ENCODE assay signal across 1 cellular context in the genomic region with DNA sequence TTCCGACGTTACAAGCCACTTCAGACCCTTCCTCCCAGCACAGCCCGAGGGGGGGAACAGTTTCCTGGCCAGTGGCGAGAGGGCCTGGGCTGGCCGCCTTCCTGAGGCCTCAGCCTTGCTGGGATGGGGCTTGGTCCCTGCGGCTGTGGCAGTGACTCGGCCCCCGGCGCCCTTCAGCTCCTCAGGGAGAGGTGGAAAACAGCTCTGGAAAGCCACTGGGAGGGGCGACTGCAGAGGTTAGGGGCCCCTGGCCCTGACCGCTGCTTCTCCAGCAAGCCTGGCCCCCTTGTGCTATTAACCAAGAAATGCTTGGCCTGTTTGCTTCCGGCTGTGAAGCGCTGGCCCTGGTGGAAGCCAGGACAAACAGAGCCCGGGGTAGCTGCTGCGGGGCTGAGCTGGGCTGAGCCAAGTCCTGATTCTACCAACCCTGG.
TF ChIP-seq lines count a peak whose summit lies in the region.

No MANE protein-coding gene starts in this region.

TF ChIP-seq in GM23338, 12 proteins besides CTCF, POLR2A, EP300 and RAD21 (continued from another document):
- TF ChIP-seq, protein P1, sequence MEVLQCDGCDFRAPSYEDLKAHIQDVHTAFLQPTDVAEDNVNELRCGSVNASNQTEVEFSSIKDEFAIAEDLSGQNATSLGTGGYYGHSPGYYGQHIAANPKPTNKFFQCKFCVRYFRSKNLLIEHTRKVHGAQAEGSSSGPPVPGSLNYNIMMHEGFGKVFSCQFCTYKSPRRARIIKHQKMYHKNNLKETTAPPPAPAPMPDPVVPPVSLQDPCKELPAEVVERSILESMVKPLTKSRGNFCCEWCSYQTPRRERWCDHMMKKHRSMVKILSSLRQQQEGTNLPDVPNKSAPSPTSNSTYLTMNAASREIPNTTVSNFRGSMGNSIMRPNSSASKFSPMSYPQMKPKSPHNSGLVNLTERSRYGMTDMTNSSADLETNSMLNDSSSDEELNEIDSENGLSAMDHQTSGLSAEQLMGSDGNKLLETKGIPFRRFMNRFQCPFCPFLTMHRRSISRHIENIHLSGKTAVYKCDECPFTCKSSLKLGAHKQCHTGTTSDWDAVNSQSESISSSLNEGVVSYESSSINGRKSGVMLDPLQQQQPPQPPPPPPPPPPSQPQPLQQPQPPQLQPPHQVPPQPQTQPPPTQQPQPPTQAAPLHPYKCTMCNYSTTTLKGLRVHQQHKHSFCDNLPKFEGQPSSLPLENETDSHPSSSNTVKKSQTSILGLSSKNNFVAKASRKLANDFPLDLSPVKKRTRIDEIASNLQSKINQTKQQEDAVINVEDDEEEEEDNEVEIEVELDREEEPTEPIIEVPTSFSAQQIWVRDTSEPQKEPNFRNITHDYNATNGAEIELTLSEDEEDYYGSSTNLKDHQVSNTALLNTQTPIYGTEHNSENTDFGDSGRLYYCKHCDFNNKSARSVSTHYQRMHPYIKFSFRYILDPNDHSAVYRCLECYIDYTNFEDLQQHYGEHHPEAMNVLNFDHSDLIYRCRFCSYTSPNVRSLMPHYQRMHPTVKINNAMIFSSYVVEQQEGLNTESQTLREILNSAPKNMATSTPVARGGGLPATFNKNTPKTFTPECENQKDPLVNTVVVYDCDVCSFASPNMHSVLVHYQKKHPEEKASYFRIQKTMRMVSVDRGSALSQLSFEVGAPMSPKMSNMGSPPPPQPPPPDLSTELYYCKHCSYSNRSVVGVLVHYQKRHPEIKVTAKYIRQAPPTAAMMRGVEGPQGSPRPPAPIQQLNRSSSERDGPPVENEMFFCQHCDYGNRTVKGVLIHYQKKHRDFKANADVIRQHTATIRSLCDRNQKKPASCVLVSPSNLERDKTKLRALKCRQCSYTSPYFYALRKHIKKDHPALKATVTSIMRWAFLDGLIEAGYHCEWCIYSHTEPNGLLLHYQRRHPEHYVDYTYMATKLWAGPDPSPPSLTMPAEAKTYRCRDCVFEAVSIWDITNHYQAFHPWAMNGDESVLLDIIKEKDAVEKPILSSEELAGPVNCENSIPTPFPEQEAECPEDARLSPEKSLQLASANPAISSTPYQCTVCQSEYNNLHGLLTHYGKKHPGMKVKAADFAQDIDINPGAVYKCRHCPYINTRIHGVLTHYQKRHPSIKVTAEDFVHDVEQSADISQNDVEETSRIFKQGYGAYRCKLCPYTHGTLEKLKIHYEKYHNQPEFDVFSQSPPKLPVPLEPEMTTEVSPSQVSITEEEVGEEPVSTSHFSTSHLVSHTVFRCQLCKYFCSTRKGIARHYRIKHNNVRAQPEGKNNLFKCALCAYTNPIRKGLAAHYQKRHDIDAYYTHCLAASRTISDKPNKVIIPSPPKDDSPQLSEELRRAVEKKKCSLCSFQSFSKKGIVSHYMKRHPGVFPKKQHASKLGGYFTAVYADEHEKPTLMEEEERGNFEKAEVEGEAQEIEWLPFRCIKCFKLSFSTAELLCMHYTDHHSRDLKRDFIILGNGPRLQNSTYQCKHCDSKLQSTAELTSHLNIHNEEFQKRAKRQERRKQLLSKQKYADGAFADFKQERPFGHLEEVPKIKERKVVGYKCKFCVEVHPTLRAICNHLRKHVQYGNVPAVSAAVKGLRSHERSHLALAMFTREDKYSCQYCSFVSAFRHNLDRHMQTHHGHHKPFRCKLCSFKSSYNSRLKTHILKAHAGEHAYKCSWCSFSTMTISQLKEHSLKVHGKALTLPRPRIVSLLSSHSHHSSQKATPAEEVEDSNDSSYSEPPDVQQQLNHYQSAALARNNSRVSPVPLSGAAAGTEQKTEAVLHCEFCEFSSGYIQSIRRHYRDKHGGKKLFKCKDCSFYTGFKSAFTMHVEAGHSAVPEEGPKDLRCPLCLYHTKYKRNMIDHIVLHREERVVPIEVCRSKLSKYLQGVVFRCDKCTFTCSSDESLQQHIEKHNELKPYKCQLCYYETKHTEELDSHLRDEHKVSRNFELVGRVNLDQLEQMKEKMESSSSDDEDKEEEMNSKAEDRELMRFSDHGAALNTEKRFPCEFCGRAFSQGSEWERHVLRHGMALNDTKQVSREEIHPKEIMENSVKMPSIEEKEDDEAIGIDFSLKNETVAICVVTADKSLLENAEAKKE (CRISPR knock-in tag; IDR thresholded peaks at IDR 0.05): no peak
- TF ChIP-seq STAT1 (IDR thresholded peaks at IDR 0.05; ENCODE audit: unreplicated experiment) (no peak), NANOG (IDR thresholded peaks at IDR 0.05; ENCODE audit: borderline replicate concordance) (no peak), JUNB (IDR thresholded peaks at IDR 0.05; ENCODE audit: unreplicated experiment) (no peak), POLR2AphosphoS5 (IDR thresholded peaks at IDR 0.05; ENCODE audit: low read depth) (no peak), EZH2phosphoT487 (IDR thresholded peaks at IDR 0.05; ENCODE audit: unreplicated experiment) (no peak), ZNF331 (CRISPR knock-in tag; IDR thresholded peaks at IDR 0.05; ENCODE audit: low read depth) (no peak)
- TF ChIP-seq, protein P2, sequence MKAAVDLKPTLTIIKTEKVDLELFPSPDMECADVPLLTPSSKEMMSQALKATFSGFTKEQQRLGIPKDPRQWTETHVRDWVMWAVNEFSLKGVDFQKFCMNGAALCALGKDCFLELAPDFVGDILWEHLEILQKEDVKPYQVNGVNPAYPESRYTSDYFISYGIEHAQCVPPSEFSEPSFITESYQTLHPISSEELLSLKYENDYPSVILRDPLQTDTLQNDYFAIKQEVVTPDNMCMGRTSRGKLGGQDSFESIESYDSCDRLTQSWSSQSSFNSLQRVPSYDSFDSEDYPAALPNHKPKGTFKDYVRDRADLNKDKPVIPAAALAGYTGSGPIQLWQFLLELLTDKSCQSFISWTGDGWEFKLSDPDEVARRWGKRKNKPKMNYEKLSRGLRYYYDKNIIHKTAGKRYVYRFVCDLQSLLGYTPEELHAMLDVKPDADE (IDR thresholded peaks at IDR 0.05): no peak
- TF ChIP-seq, protein P3, sequence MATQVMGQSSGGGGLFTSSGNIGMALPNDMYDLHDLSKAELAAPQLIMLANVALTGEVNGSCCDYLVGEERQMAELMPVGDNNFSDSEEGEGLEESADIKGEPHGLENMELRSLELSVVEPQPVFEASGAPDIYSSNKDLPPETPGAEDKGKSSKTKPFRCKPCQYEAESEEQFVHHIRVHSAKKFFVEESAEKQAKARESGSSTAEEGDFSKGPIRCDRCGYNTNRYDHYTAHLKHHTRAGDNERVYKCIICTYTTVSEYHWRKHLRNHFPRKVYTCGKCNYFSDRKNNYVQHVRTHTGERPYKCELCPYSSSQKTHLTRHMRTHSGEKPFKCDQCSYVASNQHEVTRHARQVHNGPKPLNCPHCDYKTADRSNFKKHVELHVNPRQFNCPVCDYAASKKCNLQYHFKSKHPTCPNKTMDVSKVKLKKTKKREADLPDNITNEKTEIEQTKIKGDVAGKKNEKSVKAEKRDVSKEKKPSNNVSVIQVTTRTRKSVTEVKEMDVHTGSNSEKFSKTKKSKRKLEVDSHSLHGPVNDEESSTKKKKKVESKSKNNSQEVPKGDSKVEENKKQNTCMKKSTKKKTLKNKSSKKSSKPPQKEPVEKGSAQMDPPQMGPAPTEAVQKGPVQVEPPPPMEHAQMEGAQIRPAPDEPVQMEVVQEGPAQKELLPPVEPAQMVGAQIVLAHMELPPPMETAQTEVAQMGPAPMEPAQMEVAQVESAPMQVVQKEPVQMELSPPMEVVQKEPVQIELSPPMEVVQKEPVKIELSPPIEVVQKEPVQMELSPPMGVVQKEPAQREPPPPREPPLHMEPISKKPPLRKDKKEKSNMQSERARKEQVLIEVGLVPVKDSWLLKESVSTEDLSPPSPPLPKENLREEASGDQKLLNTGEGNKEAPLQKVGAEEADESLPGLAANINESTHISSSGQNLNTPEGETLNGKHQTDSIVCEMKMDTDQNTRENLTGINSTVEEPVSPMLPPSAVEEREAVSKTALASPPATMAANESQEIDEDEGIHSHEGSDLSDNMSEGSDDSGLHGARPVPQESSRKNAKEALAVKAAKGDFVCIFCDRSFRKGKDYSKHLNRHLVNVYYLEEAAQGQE (IDR thresholded peaks at IDR 0.05; ENCODE audit: unreplicated experiment): no peak
